ENCODE assay signal across 19 cellular contexts in genomic region chr4:121692261-121692660, GRCh38. TPM values are rescaled to one million over a fixed set of nuclear protein-coding genes. Genes with fewer than 3 reads are reported as not detected.
DNase-seq lines count a peak whose midpoint lies in the region; ATAC-seq and TF ChIP-seq lines count a peak whose summit lies in the region.
"Had no signal": no experiment of that assay in that cellular context is flagged by ENCODE, and none has a peak within 500 bp of the region (broad histone marks: within the 10 kb centered on the region; RNA-seq: fewer than 3 reads in every experiment).

No MANE protein-coding gene starts in this region.

- no peaks in the 10 kb centered on the region for H3K27me3 ChIP-seq in PC-9 (ENCODE audit: insufficient read depth, low read depth)
- H3K27me3 ChIP-seq in CD4-positive, alpha-beta T cell (ENCODE audit: control insufficient read depth, insufficient read depth, low read length) = no peaks in the 10 kb centered on the region
- H3K27me3 ChIP-seq: tibial artery had no signal

- H3K36me3 ChIP-seq in PC-9 (ENCODE audit: low read depth) = peaks cover 38% of the 10 kb centered on the region

- H3K4me1 ChIP-seq in PC-9 (replicated peaks; ENCODE audit: insufficient read depth) = peaks cover 80% of the 10 kb centered on the region

- no peaks in the 10 kb centered on the region for H4K20me1 ChIP-seq in PC-9 (ENCODE audit: insufficient read depth)

- H3K9me3 ChIP-seq in PC-9 (ENCODE audit: insufficient read depth, low read depth) = peaks cover 5% of the 10 kb centered on the region
- no peaks in the 10 kb centered on the region for H3K9me3 ChIP-seq in CD4-positive, alpha-beta T cell (ENCODE audit: control insufficient read depth, low read length)
- H3K9me3 ChIP-seq: Caco-2, tibial artery had no signal

- peaks cover 36 to 42% of the 10 kb centered on the region in 2 donors for H3K36me3 Mint-ChIP-seq in CD14-positive monocyte
- peaks cover 17% of the 10 kb centered on the region for H3K36me3 Mint-ChIP-seq in neural crest cell (ENCODE audit: low read depth)
- H3K36me3 Mint-ChIP-seq in CD4-positive, alpha-beta T cell (ENCODE audit: low read depth) = peaks cover 11% of the 10 kb centered on the region

- no peak for ATAC-seq in GM19035 (IDR thresholded peaks at IDR 0.05; ENCODE audit: unreplicated experiment)
- ATAC-seq in GM19328 (IDR thresholded peaks at IDR 0.05; ENCODE audit: unreplicated experiment) = no peak
- ATAC-seq in esophagus mucosa = no peak
- ATAC-seq in CD4-positive, alpha-beta T cell (ENCODE audit: poor library complexity) = no peak
- ATAC-seq: left lobe of liver had no signal

- H3K9me3 Mint-ChIP-seq in CD14-positive monocyte (peaks cover 0 to 3% (median 0%) of the 10 kb centered on the region in 7 donors), neural crest cell (no peaks in the 10 kb centered on the region)
- no peaks in the 10 kb centered on the region for H3K9me3 Mint-ChIP-seq in CD4-positive, alpha-beta T cell
- H3K9me3 Mint-ChIP-seq: activated naive CD8-positive, alpha-beta T cell treated with anti-CD3 and anti-CD28 coated beads, Interleukin-2, amount 10 ng/mL, durations not matched to agents 7 days and 5 days had no signal

- CTCF ChIA-PET in PC-9 (lab: Charles Lee) = no interaction called here
- CTCF ChIA-PET in CD4-positive, alpha-beta T cell (lab: Charles Lee) = no interaction called here

- H3K27ac ChIP-seq in PC-9 (peak overlapping the region; percentile 85), epithelial cell of prostate (peak overlapping the region; percentile 93)
- no peak overlapping the region for H3K27ac ChIP-seq in CD4-positive, alpha-beta T cell (ENCODE audit: low read depth, low read length)

- no peak for DNase-seq in CD14-positive monocyte (ENCODE audit: low spot score)
- no peak for DNase-seq in PC-9
- no peak for DNase-seq in epithelial cell of prostate (ENCODE audit: low read depth, low spot score)
- DNase-seq in neural crest cell (ENCODE audit: low read depth, low spot score) = no peak
- DNase-seq in CD4-positive, alpha-beta T cell = no peak
- DNase-seq: activated CD4-positive, alpha-beta T cell treated with anti-CD3 and anti-CD28 coated beads for 1 hour; activated naive CD8-positive, alpha-beta T cell treated with anti-CD3 and anti-CD28 coated beads, Interleukin-2, amount 10 ng/mL, durations not matched to agents 7 days and 5 days; Caco-2; cortex of kidney; GOT3; Kasumi-1; NCI-H2081 treated with DMSO at 0.1 percent for 48 hours; NCI-H526 treated with DMSO at 0.1 percent for 48 hours; nucleus accumbens; tibial artery had no signal

- H3K79me2 ChIP-seq in PC-9 (ENCODE audit: low read depth) = peaks cover 81% of the 10 kb centered on the region

- intact Hi-C loops in CD14-positive monocyte (cut with micrococcal nuclease) (no loop called here), PC-9 (cut with micrococcal nuclease; ENCODE audit: unreplicated experiment) (no loop called here)
- intact Hi-C loops in CD4-positive, alpha-beta T cell (cut with DNase I, micrococcal nuclease) = no loop called here

- no peaks in the 10 kb centered on the region for H3K9me2 ChIP-seq in PC-9 (ENCODE audit: insufficient read depth)

- H3K4me1 Mint-ChIP-seq in CD14-positive monocyte = peaks cover 26% of the 10 kb centered on the region
- H3K4me1 Mint-ChIP-seq in neural crest cell = peaks cover 34% of the 10 kb centered on the region
- H3K4me1 Mint-ChIP-seq in CD4-positive, alpha-beta T cell (ENCODE audit: low read depth) = peaks cover 34% of the 10 kb centered on the region

- BruUV-seq in PC-9 (replicated peaks; lab: Mats Ljungman, UMichigan) = no TSS peak

- no peak overlapping the region for H2AFZ ChIP-seq in PC-9

- H3K4me3 ChIP-seq in PC-9 = peak overlapping the region; percentile 10
- H3K4me3 ChIP-seq: tibial artery had no signal

- peaks cover 60% of the 10 kb centered on the region for H3F3A ChIP-seq in PC-9 (ENCODE audit: insufficient read depth, low read depth)

- H3K4me3 Mint-ChIP-seq in CD14-positive monocyte (no peak overlapping the region), neural crest cell (peak overlapping the region; percentile 68)
- no peak overlapping the region for H3K4me3 Mint-ChIP-seq in CD4-positive, alpha-beta T cell
- H3K4me3 Mint-ChIP-seq: activated naive CD8-positive, alpha-beta T cell treated with anti-CD3 and anti-CD28 coated beads, Interleukin-2, amount 10 ng/mL, durations not matched to agents 7 days and 5 days had no signal

- TF ChIP-seq CTCF in CD14-positive monocyte (IDR thresholded peaks at IDR 0.05) = no peak
- TF ChIP-seq CTCF in PC-9 (conservative IDR thresholded peaks at IDR 0.05) = no peak
- TF ChIP-seq CTCF in neural crest cell (conservative IDR thresholded peaks at IDR 0.05) = no peak
- no peak for TF ChIP-seq CTCF in CD4-positive, alpha-beta T cell (IDR thresholded peaks at IDR 0.05)

- peak overlapping the region in 5 of 7 donors; percentile 8 to 79 (median 65) for H3K27ac Mint-ChIP-seq in CD14-positive monocyte
- H3K27ac Mint-ChIP-seq in neural crest cell (ENCODE audit: unreplicated experiment) = no peak overlapping the region
- H3K27ac Mint-ChIP-seq in CD4-positive, alpha-beta T cell = no peak overlapping the region
- H3K27ac Mint-ChIP-seq: activated naive CD8-positive, alpha-beta T cell treated with anti-CD3 and anti-CD28 coated beads, Interleukin-2, amount 10 ng/mL, durations not matched to agents 7 days and 5 days had no signal

- H3K27me3 Mint-ChIP-seq in CD14-positive monocyte (ENCODE audit: low read depth in 3 of 3) (no peaks in the 10 kb centered on the region), neural crest cell (ENCODE audit: low read depth) (no peaks in the 10 kb centered on the region)
- H3K27me3 Mint-ChIP-seq in CD4-positive, alpha-beta T cell = no peaks in the 10 kb centered on the region
- H3K27me3 Mint-ChIP-seq: activated naive CD8-positive, alpha-beta T cell treated with anti-CD3 and anti-CD28 coated beads, Interleukin-2, amount 10 ng/mL, durations not matched to agents 7 days and 5 days had no signal

- peak overlapping the region; percentile 67 for H3K4me2 ChIP-seq in PC-9

- POLR2A ChIA-PET in PC-9 (lab: Charles Lee; ENCODE audit: unreplicated experiment) = interaction anchor here (0.6 to 0.7 kb wide), 2 partner anchors 29 to 137 kb away, joined by 3 to 5 read pairs; no protein-coding TSS in a partner anchor
- POLR2A ChIA-PET in CD4-positive, alpha-beta T cell (lab: Charles Lee) = no interaction called here

RNA-seq across cellular contexts. Expression of gene ANXA5, which starts 4.5 kb away (rescaled TPM):
- 100 to 1,000 TPM; 752 to 796 TPM for polyA plus RNA-seq in CD14-positive monocyte
- total RNA-seq in PC-9 (2021) = 177 and 230 TPM in 2 replicates
- total RNA-seq in neural crest cell = 143 and 153 TPM in 2 replicates
- 96.4 TPM for total RNA-seq in esophagus mucosa
- 10 to 100 TPM; 50.8 to 55.9 TPM for total RNA-seq in CD4-positive, alpha-beta T cell

Comparison
In these comparisons a context has a peak if more than half of its experiments do, and no peak if none do; other contexts are left out.
1. H3K27ac Mint-ChIP-seq: peak in CD14-positive monocyte (5 of 7); none in neural crest cell (single experiment) and CD4-positive, alpha-beta T cell (single experiment).